27 cellular contexts compared by ENCODE assay signal in the genomic region with DNA sequence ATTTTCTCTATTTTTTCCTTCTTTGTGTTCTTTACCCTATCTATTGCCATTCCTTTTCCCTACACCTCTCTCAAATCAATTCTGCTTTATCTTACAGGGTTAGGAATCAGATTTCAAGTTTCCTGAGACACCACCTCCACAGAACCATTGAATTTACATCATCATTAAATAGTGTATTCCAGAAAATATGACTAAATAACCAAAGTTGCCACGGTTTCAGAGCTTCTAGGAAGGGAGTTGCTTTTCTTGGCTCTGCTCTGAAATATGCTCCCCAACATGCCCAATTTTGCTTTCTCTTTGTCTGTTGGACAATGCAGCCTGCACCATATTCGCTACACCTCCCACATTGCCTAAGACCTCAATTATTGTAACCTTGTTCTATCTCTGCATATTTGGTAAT.
DNase-seq lines count a peak whose midpoint lies in the region; ATAC-seq and TF ChIP-seq lines count a peak whose summit lies in the region.
"Had no signal": no experiment of that assay in that cellular context is flagged by ENCODE, and none has a peak within 500 bp of the region (broad histone marks: within the 10 kb centered on the region; RNA-seq: fewer than 3 reads in every experiment).

No MANE protein-coding gene starts in this region.

- peak overlapping the region; percentile 55 for H3K27ac ChIP-seq in left ventricle myocardium inferior (replicated peaks)
- H3K27ac ChIP-seq in tibial nerve = no peak overlapping the region
- H3K27ac ChIP-seq: cardiac muscle cell, tibial artery had no signal

- DNase-seq in left ventricle myocardium inferior (no peak), Right ventricle myocardium inferior (ENCODE audit: missing footprints) (no peak), choroid plexus epithelial cell (ENCODE audit: low read depth) (peak; percentile 57), fibroblast of the aortic adventitia (ENCODE audit: low read depth) (peak; percentile 80), type B pancreatic cell (ENCODE audit: extremely low spot score, unreplicated experiment) (no peak), tibial nerve (ENCODE audit: low spot score in 2 of 2) (no peak)
- DNase-seq in stimulated activated effector memory CD8-positive, alpha-beta T cell treated with anti-CD3 and anti-CD28 coated beads, Interleukin-12 subunit alpha, Interleukin-12 subunit beta, amount 100 ng/mL, for 72 hours (ENCODE audit: low spot score in 2 of 2) = no peak
- DNase-seq: activated CD4-positive, alpha-beta T cell treated with anti-CD3 and anti-CD28 coated beads, Interleukin-2, amount 50 U/mL, for 48 hours; activated CD8-positive, alpha-beta memory T cell treated with anti-CD3 and anti-CD28 coated beads, Interleukin-2, amount 50 U/mL, for 4 hours; activated naive CD4-positive, alpha-beta T cell treated with anti-CD3 and anti-CD28 coated beads for 36 hours; BE2C; CD8-positive, alpha-beta memory T cell; dorsolateral prefrontal cortex; H7; left cardiac atrium; NCI-H1694; NCI-H2171; NCI-H524; sigmoid colon; stimulated activated naive CD8-positive, alpha-beta T cell treated with anti-CD3 and anti-CD28 coated beads, Interleukin-15, amount 100 ng/mL, for 72 hours; T-cell; tibial artery had no signal

- peaks cover 6% of the 10 kb centered on the region for H3K9me3 Mint-ChIP-seq in type B pancreatic cell
- no peaks in the 10 kb centered on the region for H3K9me3 Mint-ChIP-seq in stimulated activated effector memory CD8-positive, alpha-beta T cell treated with anti-CD3 and anti-CD28 coated beads, Interleukin-12 subunit alpha, Interleukin-12 subunit beta, amount 100 ng/mL, for 72 hours
- H3K9me3 Mint-ChIP-seq: activated T-helper 1 cell treated with anti-CD3 and anti-CD28 coated beads, Interleukin-12 subunit alpha, Interleukin-12 subunit beta, Interleukin-2, Interleukin-4 antibody, amounts not matched to agents 30 ng/mL and 10 ng/mL and 1 ng/mL, durations not matched to agents 14 hours and 24 hours and 36 hours; CD8-positive, alpha-beta memory T cell had no signal

- H3K27ac Mint-ChIP-seq in type B pancreatic cell = peak overlapping the region; percentile 13
- H3K27ac Mint-ChIP-seq in stimulated activated effector memory CD8-positive, alpha-beta T cell treated with anti-CD3 and anti-CD28 coated beads, Interleukin-12 subunit alpha, Interleukin-12 subunit beta, amount 100 ng/mL, for 72 hours = no peak overlapping the region
- H3K27ac Mint-ChIP-seq: activated naive CD4-positive, alpha-beta T cell treated with anti-CD3 and anti-CD28 coated beads for 36 hours; activated T-helper 1 cell treated with anti-CD3 and anti-CD28 coated beads, Interleukin-12 subunit alpha, Interleukin-12 subunit beta, Interleukin-2, Interleukin-4 antibody, amounts not matched to agents 30 ng/mL and 10 ng/mL and 1 ng/mL, durations not matched to agents 14 hours and 24 hours and 36 hours; CD8-positive, alpha-beta memory T cell; memory B cell; stimulated activated naive CD8-positive, alpha-beta T cell treated with anti-CD3 and anti-CD28 coated beads, Interleukin-15, amount 100 ng/mL, for 72 hours; T-cell had no signal

- H3K4me3 ChIP-seq in left ventricle myocardium inferior (no peak overlapping the region), choroid plexus epithelial cell (ENCODE audit: low read depth, low read length) (no peak overlapping the region), fibroblast of the aortic adventitia (ENCODE audit: low read depth, low read length) (no peak overlapping the region), tibial nerve (no peak overlapping the region)
- H3K4me3 ChIP-seq: cardiac muscle cell, dorsolateral prefrontal cortex, sigmoid colon, tibial artery had no signal

- no peaks in the 10 kb centered on the region for H3K27me3 Mint-ChIP-seq in type B pancreatic cell
- H3K27me3 Mint-ChIP-seq: memory B cell; progenitor cell of endocrine pancreas; stimulated activated naive CD8-positive, alpha-beta T cell treated with anti-CD3 and anti-CD28 coated beads, Interleukin-15, amount 100 ng/mL, for 72 hours had no signal

- no peak overlapping the region for H3K4me3 Mint-ChIP-seq in type B pancreatic cell
- no peak overlapping the region for H3K4me3 Mint-ChIP-seq in stimulated activated effector memory CD8-positive, alpha-beta T cell treated with anti-CD3 and anti-CD28 coated beads, Interleukin-12 subunit alpha, Interleukin-12 subunit beta, amount 100 ng/mL, for 72 hours
- H3K4me3 Mint-ChIP-seq: activated naive CD4-positive, alpha-beta T cell treated with anti-CD3 and anti-CD28 coated beads for 36 hours; activated T-helper 1 cell treated with anti-CD3 and anti-CD28 coated beads, Interleukin-12 subunit alpha, Interleukin-12 subunit beta, Interleukin-2, Interleukin-4 antibody, amounts not matched to agents 30 ng/mL and 10 ng/mL and 1 ng/mL, durations not matched to agents 14 hours and 24 hours and 36 hours; CD8-positive, alpha-beta memory T cell; memory B cell; stimulated activated naive CD8-positive, alpha-beta T cell treated with anti-CD3 and anti-CD28 coated beads, Interleukin-15, amount 100 ng/mL, for 72 hours; T-cell had no signal

- H3K36me3 Mint-ChIP-seq in type B pancreatic cell = no peaks in the 10 kb centered on the region
- H3K36me3 Mint-ChIP-seq in stimulated activated effector memory CD8-positive, alpha-beta T cell treated with anti-CD3 and anti-CD28 coated beads, Interleukin-12 subunit alpha, Interleukin-12 subunit beta, amount 100 ng/mL, for 72 hours = no peaks in the 10 kb centered on the region
- H3K36me3 Mint-ChIP-seq: CD8-positive, alpha-beta memory T cell; T-cell had no signal

- H3K9me3 ChIP-seq in left ventricle myocardium inferior (replicated peaks) = no peaks in the 10 kb centered on the region
- H3K9me3 ChIP-seq in tibial nerve = no peaks in the 10 kb centered on the region
- H3K9me3 ChIP-seq: BE2C, sigmoid colon had no signal

- no peak for TF ChIP-seq POLR2A in tibial nerve (IDR thresholded peaks at IDR 0.05)

- intact Hi-C loops in left ventricle myocardium inferior (cut with micrococcal nuclease) (loop anchor here (10.0 kb wide), 1 partner anchor 143 kb away; no protein-coding TSS in a partner anchor), Right ventricle myocardium inferior (cut with DNase I) (loop anchor here (2.0 kb wide), 1 partner anchor 145 kb away; no protein-coding TSS in a partner anchor)

- H3K27me3 ChIP-seq in left ventricle myocardium inferior (ENCODE audit: low read depth) = no peaks in the 10 kb centered on the region
- H3K27me3 ChIP-seq in tibial nerve = peaks cover 0 to 10% of the 10 kb centered on the region in 2 donors
- H3K27me3 ChIP-seq: BE2C, cardiac muscle cell, sigmoid colon, tibial artery had no signal

- no peak for TF ChIP-seq EP300 in tibial nerve (IDR thresholded peaks at IDR 0.05)

- TF ChIP-seq CTCF in left ventricle myocardium inferior (IDR thresholded peaks at IDR 0.05; ENCODE audit: borderline replicate concordance) (no peak), choroid plexus epithelial cell (conservative IDR thresholded peaks at IDR 0.05; ENCODE audit: low read depth, low read length) (no peak), fibroblast of the aortic adventitia (IDR thresholded peaks at IDR 0.05; ENCODE audit: insufficient read depth, low read length) (no peak), type B pancreatic cell (conservative IDR thresholded peaks at IDR 0.05) (no peak), tibial nerve (IDR thresholded peaks at IDR 0.05) (no peak)

- H3K4me1 ChIP-seq in left ventricle myocardium inferior (peaks cover 8% of the 10 kb centered on the region), tibial nerve (no peaks in the 10 kb centered on the region)
- H3K4me1 ChIP-seq: BE2C, sigmoid colon, tibial artery had no signal

- H3K36me3 ChIP-seq in left ventricle myocardium inferior = no peaks in the 10 kb centered on the region
- H3K36me3 ChIP-seq in tibial nerve = no peaks in the 10 kb centered on the region
- H3K36me3 ChIP-seq: BE2C, cardiac muscle cell, sigmoid colon, tibial artery had no signal

- H3K4me1 Mint-ChIP-seq in type B pancreatic cell (ENCODE audit: unreplicated experiment) = peaks cover 16% of the 10 kb centered on the region
- no peaks in the 10 kb centered on the region for H3K4me1 Mint-ChIP-seq in stimulated activated effector memory CD8-positive, alpha-beta T cell treated with anti-CD3 and anti-CD28 coated beads, Interleukin-12 subunit alpha, Interleukin-12 subunit beta, amount 100 ng/mL, for 72 hours
- H3K4me1 Mint-ChIP-seq: memory B cell; stimulated activated naive CD8-positive, alpha-beta T cell treated with anti-CD3 and anti-CD28 coated beads, Interleukin-15, amount 100 ng/mL, for 72 hours had no signal

- 31 to 41% methylated on average over 2 of the region's 2 CpGs for WGBS in tibial nerve, 2 donors

- ATAC-seq in Right ventricle myocardium inferior = no peak
- no peak for ATAC-seq in stimulated activated effector memory CD8-positive, alpha-beta T cell treated with anti-CD3 and anti-CD28 coated beads, Interleukin-12 subunit alpha, Interleukin-12 subunit beta, amount 100 ng/mL, for 72 hours
- no peak for ATAC-seq in SK-N-SH treated with all-trans-retinoic acid at 6 μM for 48 hours
- ATAC-seq: stimulated activated naive CD8-positive, alpha-beta T cell treated with anti-CD3 and anti-CD28 coated beads, Interleukin-15, amount 100 ng/mL, for 72 hours; T-cell had no signal

TF ChIP-seq in SK-N-SH treated with all-trans-retinoic acid at 6 μM for 48 hours, 23 proteins besides CTCF, POLR2A, EP300 and RAD21 (continues in another document):
- TF ChIP-seq RARB (CRISPR knock-in tag; IDR thresholded peaks at IDR 0.05) (no peak), PPARA (CRISPR knock-in tag; IDR thresholded peaks at IDR 0.05; ENCODE audit: borderline replicate concordance) (no peak), ZFP3 (CRISPR knock-in tag; IDR thresholded peaks at IDR 0.05) (no peak), ESRRG (CRISPR knock-in tag; IDR thresholded peaks at IDR 0.05) (no peak), CSDC2 (CRISPR knock-in tag; IDR thresholded peaks at IDR 0.05) (no peak)
- TF ChIP-seq, protein P1, sequence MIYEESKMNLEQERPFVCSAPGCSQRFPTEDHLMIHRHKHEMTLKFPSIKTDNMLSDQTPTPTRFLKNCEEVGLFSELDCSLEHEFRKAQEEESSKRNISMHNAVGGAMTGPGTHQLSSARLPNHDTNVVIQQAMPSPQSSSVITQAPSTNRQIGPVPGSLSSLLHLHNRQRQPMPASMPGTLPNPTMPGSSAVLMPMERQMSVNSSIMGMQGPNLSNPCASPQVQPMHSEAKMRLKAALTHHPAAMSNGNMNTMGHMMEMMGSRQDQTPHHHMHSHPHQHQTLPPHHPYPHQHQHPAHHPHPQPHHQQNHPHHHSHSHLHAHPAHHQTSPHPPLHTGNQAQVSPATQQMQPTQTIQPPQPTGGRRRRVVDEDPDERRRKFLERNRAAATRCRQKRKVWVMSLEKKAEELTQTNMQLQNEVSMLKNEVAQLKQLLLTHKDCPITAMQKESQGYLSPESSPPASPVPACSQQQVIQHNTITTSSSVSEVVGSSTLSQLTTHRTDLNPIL (CRISPR knock-in tag; IDR thresholded peaks at IDR 0.05; ENCODE audit: low read depth) = no peak

Comparison
In these comparisons a context has a peak if more than half of its experiments do, and no peak if none do; other contexts are left out.
1. DNase-seq: peak in choroid plexus epithelial cell (single experiment) and fibroblast of the aortic adventitia (single experiment); none in left ventricle myocardium inferior (single experiment), Right ventricle myocardium inferior (single experiment), type B pancreatic cell (single experiment), stimulated activated effector memory CD8-positive, alpha-beta T cell treated with anti-CD3 and anti-CD28 coated beads, Interleukin-12 subunit alpha, Interleukin-12 subunit beta, amount 100 ng/mL, for 72 hours (0 of 2) and tibial nerve (0 of 2).